Comparison of ENCODE assay signal across 21 cellular contexts in genomic region chr2:190493095-190493494, GRCh38.
"Had no signal": no experiment of that assay in that cellular context is flagged by ENCODE, and none has a peak within 500 bp of the region (broad histone marks: within the 10 kb centered on the region; RNA-seq: fewer than 3 reads in every experiment).

No MANE protein-coding gene starts in this region.

- H3K4me1 ChIP-seq: gastroesophageal sphincter, heart left ventricle had no signal

- H3K27ac Mint-ChIP-seq: activated naive CD4-positive, alpha-beta T cell treated with anti-CD3 and anti-CD28 coated beads for 36 hours; brain; progenitor cell of endocrine pancreas had no signal

- DNase-seq: activated CD4-positive, alpha-beta T cell treated with anti-CD3 and anti-CD28 coated beads for 1 hour; activated CD4-positive, alpha-beta T cell treated with anti-CD3 and anti-CD28 coated beads, Interleukin-2, amount 50 U/mL, for 1 hour; activated CD8-positive, alpha-beta memory T cell treated with anti-CD3 and anti-CD28 coated beads, Interleukin-2, amount 50 U/mL, for 4 hours; activated effector memory CD4-positive, alpha-beta T cell treated with Interleukin-2 at 50 U/mL for 16 hours; activated naive CD4-positive, alpha-beta T cell treated with anti-CD3 and anti-CD28 coated beads for 36 hours; activated T-cell treated with anti-CD3 and anti-CD28 coated beads, Interleukin-2, amount 50 U/mL, for 4 hours; aorta; esophagus squamous epithelium; heart left ventricle; islet precursor cell; left cardiac atrium; mesenchymal stem cell; mucosa of descending colon; retina; stimulated activated CD4-positive, alpha-beta T cell treated with anti-CD3 and anti-CD28 coated beads, Interleukin-4, amount 100 ng/mL, for 1 hour; stimulated activated naive CD4-positive, alpha-beta T cell treated with Interleukin-2 at 50 U/mL for 16 hours; upper lobe of left lung had no signal

- H3K27ac ChIP-seq: esophagus squamous epithelium, gastroesophageal sphincter, heart left ventricle, upper lobe of left lung, VCaP had no signal

- H3K4me3 Mint-ChIP-seq: activated naive CD4-positive, alpha-beta T cell treated with anti-CD3 and anti-CD28 coated beads for 36 hours; activated T-cell treated with anti-CD3 and anti-CD28 coated beads, Interleukin-2, amount 50 U/mL, for 4 hours; brain had no signal

- H3K27me3 ChIP-seq: esophagus squamous epithelium, gastroesophageal sphincter, heart left ventricle, upper lobe of left lung had no signal

- H3K4me3 ChIP-seq: esophagus squamous epithelium, gastroesophageal sphincter, heart left ventricle, mucosa of descending colon, upper lobe of left lung had no signal

- H3K9me3 ChIP-seq: esophagus squamous epithelium, gastroesophageal sphincter had no signal

- H3K27me3 Mint-ChIP-seq: progenitor cell of endocrine pancreas had no signal

- ATAC-seq: activated T-cell treated with anti-CD3 and anti-CD28 coated beads, Interleukin-2, amount 50 U/mL, for 4 hours; gastroesophageal sphincter; heart left ventricle; left cardiac atrium; mucosa of descending colon had no signal
